Comparison of ENCODE assay signal across 1 cellular context in the genomic region with DNA sequence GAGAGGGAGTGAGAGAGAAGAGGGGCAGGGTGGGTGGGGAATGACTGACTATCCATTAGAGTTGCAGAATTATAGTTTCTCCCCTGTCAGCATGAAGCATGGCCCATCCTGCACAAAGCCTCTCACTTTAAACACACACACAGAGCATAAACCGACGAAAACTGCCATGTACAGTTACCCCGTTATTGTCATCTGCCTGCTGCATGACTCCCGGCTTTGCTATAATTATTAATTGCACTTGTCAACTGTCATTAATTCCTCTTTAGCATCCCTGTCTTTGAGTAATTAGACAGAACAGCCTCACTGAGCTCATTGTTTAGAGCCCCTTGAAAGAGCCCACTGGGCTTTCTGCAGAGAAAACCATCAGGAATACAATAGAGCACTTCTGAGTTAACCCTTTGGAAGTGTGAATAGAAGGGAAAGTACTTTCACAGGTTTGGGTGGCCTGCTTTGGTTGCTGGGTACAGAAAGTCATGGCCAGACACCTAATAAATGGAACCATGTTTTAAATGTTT.
TF ChIP-seq lines count a peak whose summit lies in the region.

No MANE protein-coding gene starts in this region.

TF ChIP-seq in GM23338, 12 proteins besides CTCF, POLR2A, EP300 and RAD21 (continued from another document):
- TF ChIP-seq, protein P1, sequence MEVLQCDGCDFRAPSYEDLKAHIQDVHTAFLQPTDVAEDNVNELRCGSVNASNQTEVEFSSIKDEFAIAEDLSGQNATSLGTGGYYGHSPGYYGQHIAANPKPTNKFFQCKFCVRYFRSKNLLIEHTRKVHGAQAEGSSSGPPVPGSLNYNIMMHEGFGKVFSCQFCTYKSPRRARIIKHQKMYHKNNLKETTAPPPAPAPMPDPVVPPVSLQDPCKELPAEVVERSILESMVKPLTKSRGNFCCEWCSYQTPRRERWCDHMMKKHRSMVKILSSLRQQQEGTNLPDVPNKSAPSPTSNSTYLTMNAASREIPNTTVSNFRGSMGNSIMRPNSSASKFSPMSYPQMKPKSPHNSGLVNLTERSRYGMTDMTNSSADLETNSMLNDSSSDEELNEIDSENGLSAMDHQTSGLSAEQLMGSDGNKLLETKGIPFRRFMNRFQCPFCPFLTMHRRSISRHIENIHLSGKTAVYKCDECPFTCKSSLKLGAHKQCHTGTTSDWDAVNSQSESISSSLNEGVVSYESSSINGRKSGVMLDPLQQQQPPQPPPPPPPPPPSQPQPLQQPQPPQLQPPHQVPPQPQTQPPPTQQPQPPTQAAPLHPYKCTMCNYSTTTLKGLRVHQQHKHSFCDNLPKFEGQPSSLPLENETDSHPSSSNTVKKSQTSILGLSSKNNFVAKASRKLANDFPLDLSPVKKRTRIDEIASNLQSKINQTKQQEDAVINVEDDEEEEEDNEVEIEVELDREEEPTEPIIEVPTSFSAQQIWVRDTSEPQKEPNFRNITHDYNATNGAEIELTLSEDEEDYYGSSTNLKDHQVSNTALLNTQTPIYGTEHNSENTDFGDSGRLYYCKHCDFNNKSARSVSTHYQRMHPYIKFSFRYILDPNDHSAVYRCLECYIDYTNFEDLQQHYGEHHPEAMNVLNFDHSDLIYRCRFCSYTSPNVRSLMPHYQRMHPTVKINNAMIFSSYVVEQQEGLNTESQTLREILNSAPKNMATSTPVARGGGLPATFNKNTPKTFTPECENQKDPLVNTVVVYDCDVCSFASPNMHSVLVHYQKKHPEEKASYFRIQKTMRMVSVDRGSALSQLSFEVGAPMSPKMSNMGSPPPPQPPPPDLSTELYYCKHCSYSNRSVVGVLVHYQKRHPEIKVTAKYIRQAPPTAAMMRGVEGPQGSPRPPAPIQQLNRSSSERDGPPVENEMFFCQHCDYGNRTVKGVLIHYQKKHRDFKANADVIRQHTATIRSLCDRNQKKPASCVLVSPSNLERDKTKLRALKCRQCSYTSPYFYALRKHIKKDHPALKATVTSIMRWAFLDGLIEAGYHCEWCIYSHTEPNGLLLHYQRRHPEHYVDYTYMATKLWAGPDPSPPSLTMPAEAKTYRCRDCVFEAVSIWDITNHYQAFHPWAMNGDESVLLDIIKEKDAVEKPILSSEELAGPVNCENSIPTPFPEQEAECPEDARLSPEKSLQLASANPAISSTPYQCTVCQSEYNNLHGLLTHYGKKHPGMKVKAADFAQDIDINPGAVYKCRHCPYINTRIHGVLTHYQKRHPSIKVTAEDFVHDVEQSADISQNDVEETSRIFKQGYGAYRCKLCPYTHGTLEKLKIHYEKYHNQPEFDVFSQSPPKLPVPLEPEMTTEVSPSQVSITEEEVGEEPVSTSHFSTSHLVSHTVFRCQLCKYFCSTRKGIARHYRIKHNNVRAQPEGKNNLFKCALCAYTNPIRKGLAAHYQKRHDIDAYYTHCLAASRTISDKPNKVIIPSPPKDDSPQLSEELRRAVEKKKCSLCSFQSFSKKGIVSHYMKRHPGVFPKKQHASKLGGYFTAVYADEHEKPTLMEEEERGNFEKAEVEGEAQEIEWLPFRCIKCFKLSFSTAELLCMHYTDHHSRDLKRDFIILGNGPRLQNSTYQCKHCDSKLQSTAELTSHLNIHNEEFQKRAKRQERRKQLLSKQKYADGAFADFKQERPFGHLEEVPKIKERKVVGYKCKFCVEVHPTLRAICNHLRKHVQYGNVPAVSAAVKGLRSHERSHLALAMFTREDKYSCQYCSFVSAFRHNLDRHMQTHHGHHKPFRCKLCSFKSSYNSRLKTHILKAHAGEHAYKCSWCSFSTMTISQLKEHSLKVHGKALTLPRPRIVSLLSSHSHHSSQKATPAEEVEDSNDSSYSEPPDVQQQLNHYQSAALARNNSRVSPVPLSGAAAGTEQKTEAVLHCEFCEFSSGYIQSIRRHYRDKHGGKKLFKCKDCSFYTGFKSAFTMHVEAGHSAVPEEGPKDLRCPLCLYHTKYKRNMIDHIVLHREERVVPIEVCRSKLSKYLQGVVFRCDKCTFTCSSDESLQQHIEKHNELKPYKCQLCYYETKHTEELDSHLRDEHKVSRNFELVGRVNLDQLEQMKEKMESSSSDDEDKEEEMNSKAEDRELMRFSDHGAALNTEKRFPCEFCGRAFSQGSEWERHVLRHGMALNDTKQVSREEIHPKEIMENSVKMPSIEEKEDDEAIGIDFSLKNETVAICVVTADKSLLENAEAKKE (CRISPR knock-in tag; IDR thresholded peaks at IDR 0.05) = no peak
- TF ChIP-seq POLR2AphosphoS5 (IDR thresholded peaks at IDR 0.05; ENCODE audit: low read depth) (no peak), EZH2phosphoT487 (IDR thresholded peaks at IDR 0.05; ENCODE audit: unreplicated experiment) (no peak), EZH2 (IDR thresholded peaks at IDR 0.05; ENCODE audit: low read depth, unreplicated experiment) (no peak), ZNF114 (CRISPR knock-in tag; IDR thresholded peaks at IDR 0.05) (no peak), STAT1 (IDR thresholded peaks at IDR 0.05; ENCODE audit: unreplicated experiment) (no peak), NANOG (IDR thresholded peaks at IDR 0.05; ENCODE audit: borderline replicate concordance) (no peak)
- TF ChIP-seq, protein P2, sequence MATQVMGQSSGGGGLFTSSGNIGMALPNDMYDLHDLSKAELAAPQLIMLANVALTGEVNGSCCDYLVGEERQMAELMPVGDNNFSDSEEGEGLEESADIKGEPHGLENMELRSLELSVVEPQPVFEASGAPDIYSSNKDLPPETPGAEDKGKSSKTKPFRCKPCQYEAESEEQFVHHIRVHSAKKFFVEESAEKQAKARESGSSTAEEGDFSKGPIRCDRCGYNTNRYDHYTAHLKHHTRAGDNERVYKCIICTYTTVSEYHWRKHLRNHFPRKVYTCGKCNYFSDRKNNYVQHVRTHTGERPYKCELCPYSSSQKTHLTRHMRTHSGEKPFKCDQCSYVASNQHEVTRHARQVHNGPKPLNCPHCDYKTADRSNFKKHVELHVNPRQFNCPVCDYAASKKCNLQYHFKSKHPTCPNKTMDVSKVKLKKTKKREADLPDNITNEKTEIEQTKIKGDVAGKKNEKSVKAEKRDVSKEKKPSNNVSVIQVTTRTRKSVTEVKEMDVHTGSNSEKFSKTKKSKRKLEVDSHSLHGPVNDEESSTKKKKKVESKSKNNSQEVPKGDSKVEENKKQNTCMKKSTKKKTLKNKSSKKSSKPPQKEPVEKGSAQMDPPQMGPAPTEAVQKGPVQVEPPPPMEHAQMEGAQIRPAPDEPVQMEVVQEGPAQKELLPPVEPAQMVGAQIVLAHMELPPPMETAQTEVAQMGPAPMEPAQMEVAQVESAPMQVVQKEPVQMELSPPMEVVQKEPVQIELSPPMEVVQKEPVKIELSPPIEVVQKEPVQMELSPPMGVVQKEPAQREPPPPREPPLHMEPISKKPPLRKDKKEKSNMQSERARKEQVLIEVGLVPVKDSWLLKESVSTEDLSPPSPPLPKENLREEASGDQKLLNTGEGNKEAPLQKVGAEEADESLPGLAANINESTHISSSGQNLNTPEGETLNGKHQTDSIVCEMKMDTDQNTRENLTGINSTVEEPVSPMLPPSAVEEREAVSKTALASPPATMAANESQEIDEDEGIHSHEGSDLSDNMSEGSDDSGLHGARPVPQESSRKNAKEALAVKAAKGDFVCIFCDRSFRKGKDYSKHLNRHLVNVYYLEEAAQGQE (IDR thresholded peaks at IDR 0.05; ENCODE audit: unreplicated experiment) = no peak
TF ChIP-seq in GM23338: peak in this region for 0.
